ENCODE assay signal across 9 cellular contexts in genomic region chr11:117072517-117073218, GRCh38. TPM values are rescaled to one million over a fixed set of nuclear protein-coding genes. Genes with fewer than 3 reads are reported as not detected.
A peak's percentile ranks its signal among the peaks of the same experiment; 100 is the strongest.
DNase-seq lines count a peak whose midpoint lies in the region; ATAC-seq, FAIRE-seq and TF ChIP-seq lines count a peak whose summit lies in the region.
"Had no signal": no experiment of that assay in that cellular context is flagged by ENCODE, and none has a peak within 500 bp of the region (broad histone marks: within the 10 kb centered on the region; RNA-seq: fewer than 3 reads in every experiment).

No MANE protein-coding gene starts in this region.

- H3K4me1 ChIP-seq in Panc1 (ENCODE audit: control insufficient read depth, insufficient read depth, low read length), result peaks cover 42% of the 10 kb centered on the region
- peaks cover 0 to 11% (median 4%) of the 10 kb centered on the region in 4 experiments; a peak in 5 of 7 replicates for H3K4me1 ChIP-seq in H1 (replicated peaks in 1 of 4; ENCODE audit: control insufficient read depth in 3 of 4, insufficient read depth in 4 of 4, low read length in 3 of 4)
- H3K4me1 ChIP-seq in osteoblast (ENCODE audit: insufficient read depth, low read length), result peaks cover 35% of the 10 kb centered on the region
- peaks cover 0 to 48% (median 38%) of the 10 kb centered on the region in 4 donors for H3K4me1 ChIP-seq in tibial artery

- no peak for FAIRE-seq in H1 (lab: Jason Lieb, UNC)

- H3K4me2 ChIP-seq in H1 (ENCODE audit: insufficient read depth in 1 of 2, low read depth in 2 of 2, low read length in 2 of 2) (no peak overlapping the region), osteoblast (ENCODE audit: insufficient read depth, low read length) (peak overlapping the region; percentile 56)

- TF ChIP-seq POLR2A in H1 (IDR thresholded peaks at IDR 0.05; ENCODE audit: control extremely low read depth in 1 of 2, low read depth in 2 of 2, low read length in 2 of 2), result no peak

- POLR2A ChIA-PET in Panc1 (lab: Charles Lee), result interaction anchor here (0.6 kb wide), 1 partner anchor 186 kb away, joined by 3 read pairs; no protein-coding TSS in a partner anchor
- POLR2A ChIA-PET in H1 (lab: Charles Lee; ENCODE audit: partially characterized antibody), result interaction anchor here (1.5 kb wide), 1 partner anchor 10 kb away, joined by 3 read pairs; no protein-coding TSS in a partner anchor

- no peaks in the 10 kb centered on the region for H3K9me3 Mint-ChIP-seq in activated T-cell treated with anti-CD3 and anti-CD28 coated beads, Interleukin-2, amount 50 U/mL, for 72 hours
- H3K9me3 Mint-ChIP-seq: activated naive CD8-positive, alpha-beta T cell treated with anti-CD3 and anti-CD28 coated beads, Interleukin-2, amount 10 ng/mL, durations not matched to agents 7 days and 5 days had no signal

- peak; percentile 69 to 73 for ATAC-seq in activated T-cell treated with anti-CD3 and anti-CD28 coated beads, Interleukin-2, amount 50 U/mL, for 72 hours (replicated peaks in 1 of 2)
- peak; percentile 89 for ATAC-seq in Panc1
- ATAC-seq in GM21717 (IDR thresholded peaks at IDR 0.05; ENCODE audit: unreplicated experiment), result no peak
- no peak for ATAC-seq in HG02763 (IDR thresholded peaks at IDR 0.05; ENCODE audit: unreplicated experiment)

- peaks cover 3% of the 10 kb centered on the region; the same call in 1 of the 2 replicates for H3K79me1 ChIP-seq in H1 (ENCODE audit: low read depth, low read length)

- H2BK120ac ChIP-seq in H1 (replicated peaks; ENCODE audit: low read depth, low read length), result no peak overlapping the region

- intact Hi-C loops in Panc1 (cut with micrococcal nuclease; ENCODE audit: unreplicated experiment), result no loop called here
- intact Hi-C loops in tibial artery (cut with DNase I; ENCODE audit: low total_unique reads), result no loop called here

- DNase-seq in activated T-cell treated with anti-CD3 and anti-CD28 coated beads, Interleukin-2, amount 50 U/mL, for 72 hours, result peak; percentile 21 to 34
- no peak for DNase-seq in activated T-cell treated with anti-CD3 and anti-CD28 coated beads, Interleukin-2, amount 50 U/mL, for 48 hours
- DNase-seq in Panc1 (ENCODE audit: low read depth, low spot score) (peak; percentile 91), H1 (ENCODE audit: low read depth in 1 of 2, low spot score in 2 of 2) (no peak), osteoblast (ENCODE audit: insufficient read length, low spot score, missing footprints) (peak; percentile 62), tibial artery (no peak)
- DNase-seq: activated naive CD8-positive, alpha-beta T cell treated with anti-CD3 and anti-CD28 coated beads, Interleukin-2, amount 10 ng/mL, durations not matched to agents 7 days and 5 days had no signal

- H3K14ac ChIP-seq in H1 (ENCODE audit: insufficient read length), result no peak overlapping the region

- H3K23ac ChIP-seq in H1 (ENCODE audit: insufficient read length), result no peak overlapping the region

- TF ChIP-seq CTCF in Panc1 (IDR thresholded peaks at IDR 0.05) (no peak), H1 (IDR thresholded peaks at IDR 0.05; ENCODE audit: control extremely low read depth in 1 of 3, insufficient read depth in 1 of 3, low read depth in 1 of 3, low read length in 3 of 3) (no peak), osteoblast (IDR thresholded peaks at IDR 0.05; ENCODE audit: extremely low read depth, low read depth, low read length) (no peak), tibial artery (IDR thresholded peaks at IDR 0.05) (no peak)

- no peak overlapping the region for H4K91ac ChIP-seq in H1 (replicated peaks; ENCODE audit: insufficient read length, low read length)

- H3K36me3 ChIP-seq in Panc1 (ENCODE audit: control insufficient read depth, insufficient read depth, low read length), result no peaks in the 10 kb centered on the region
- no peaks in the 10 kb centered on the region for H3K36me3 ChIP-seq in H1 (ENCODE audit: control insufficient read depth in 2 of 4, insufficient read depth in 4 of 4, low read length in 3 of 4)
- no peaks in the 10 kb centered on the region for H3K36me3 ChIP-seq in osteoblast (ENCODE audit: insufficient read depth, low read length)
- no peaks in the 10 kb centered on the region for H3K36me3 ChIP-seq in tibial artery

- H3K9ac ChIP-seq in H1 (replicated peaks in 1 of 4; ENCODE audit: extremely low read depth in 1 of 4, low read depth in 3 of 4, low read length in 3 of 4), result no peak overlapping the region

- no peaks in the 10 kb centered on the region for H3K27me3 Mint-ChIP-seq in activated T-cell treated with anti-CD3 and anti-CD28 coated beads, Interleukin-2, amount 50 U/mL, for 72 hours (ENCODE audit: low read depth)
- H3K27me3 Mint-ChIP-seq: activated naive CD8-positive, alpha-beta T cell treated with anti-CD3 and anti-CD28 coated beads, Interleukin-2, amount 10 ng/mL, durations not matched to agents 7 days and 5 days had no signal

- H3K27ac ChIP-seq in Panc1 (ENCODE audit: low read length), result peak overlapping the region; percentile 55
- no peak overlapping the region for H3K27ac ChIP-seq in H1 (ENCODE audit: low read depth, low read length)
- H3K27ac ChIP-seq in osteoblast (ENCODE audit: low read depth, low read length), result peak overlapping the region; percentile 57
- no peak overlapping the region for H3K27ac ChIP-seq in tibial artery

- peaks cover 0 to 1% of the 10 kb centered on the region in 2 donors for H3K36me3 Mint-ChIP-seq in activated T-cell treated with anti-CD3 and anti-CD28 coated beads, Interleukin-2, amount 50 U/mL, for 72 hours (ENCODE audit: insufficient read depth in 2 of 2)

- H2BK15ac ChIP-seq in H1 (ENCODE audit: low read length), result no peak overlapping the region

- no peak overlapping the region for H4K8ac ChIP-seq in H1 (ENCODE audit: extremely low read depth, insufficient read depth, low read length)

- in situ Hi-C loops in Panc1 (cut with HindIII; ENCODE audit: low pct_unique_long_range_greater_than_20kb, low sequenced_read_pairs), result no loop called here

- no peak overlapping the region for H3K4ac ChIP-seq in H1 (replicated peaks; ENCODE audit: insufficient read length, low read depth, low read length)

- H3K18ac ChIP-seq in H1 (ENCODE audit: extremely low read depth, low read length), result no peak overlapping the region

- no peak overlapping the region for H3K4me3 ChIP-seq in Panc1 (ENCODE audit: low read depth in 2 of 2, low read length in 2 of 2)
- no peak overlapping the region for H3K4me3 ChIP-seq in H1 (ENCODE audit: extremely low read depth in 1 of 4, insufficient read depth in 2 of 4, low read depth in 3 of 4, low read length in 4 of 4)
- H3K4me3 ChIP-seq in osteoblast (ENCODE audit: insufficient read depth, low read length), result no peak overlapping the region
- H3K4me3 ChIP-seq in tibial artery, result no peak overlapping the region

- H2BK5ac ChIP-seq in H1 (ENCODE audit: low read depth, low read length), result no peak overlapping the region

- H3K79me2 ChIP-seq in H1 (ENCODE audit: control insufficient read depth in 1 of 2, insufficient read depth in 2 of 2, low read length in 2 of 2) (peaks cover 0 to 85% of the 10 kb centered on the region in 2 experiments; a peak in 3 of 4 replicates), osteoblast (ENCODE audit: insufficient read depth, low read length) (peaks cover 73% of the 10 kb centered on the region)

- H3K4me1 Mint-ChIP-seq in activated T-cell treated with anti-CD3 and anti-CD28 coated beads, Interleukin-2, amount 50 U/mL, for 72 hours (ENCODE audit: low read depth), result peaks cover 52% of the 10 kb centered on the region

- no peak overlapping the region for H2AK5ac ChIP-seq in H1 (ENCODE audit: low read depth, low read length)

- CTCF ChIA-PET in Panc1 (lab: Charles Lee) (no interaction called here), H1 (lab: Charles Lee; ENCODE audit: partially characterized antibody) (no interaction called here)

- H4K5ac ChIP-seq in H1 (ENCODE audit: insufficient read length, low read depth, low read length), result no peak overlapping the region

- TF ChIP-seq RAD21 in H1 (IDR thresholded peaks at IDR 0.05 in 1 of 2, conservative IDR thresholded peaks at IDR 0.05 in 1 of 2; ENCODE audit: low read depth in 2 of 2, low read length in 2 of 2), result no peak

- no peaks in the 10 kb centered on the region for H3K23me2 ChIP-seq in H1 (ENCODE audit: low read depth, low read length)

- H3K27ac Mint-ChIP-seq in activated T-cell treated with anti-CD3 and anti-CD28 coated beads, Interleukin-2, amount 50 U/mL, for 72 hours, result peak overlapping the region; percentile 88
- H3K27ac Mint-ChIP-seq: activated naive CD8-positive, alpha-beta T cell treated with anti-CD3 and anti-CD28 coated beads, Interleukin-2, amount 10 ng/mL, durations not matched to agents 7 days and 5 days had no signal

- H3K9me3 ChIP-seq in Panc1 (ENCODE audit: control insufficient read depth, insufficient read depth, low read depth, low read length) (no peaks in the 10 kb centered on the region), H1 (ENCODE audit: insufficient read depth in 2 of 2, low read depth in 1 of 2, low read length in 1 of 2) (no peaks in the 10 kb centered on the region), osteoblast (ENCODE audit: low read depth, low read length) (no peaks in the 10 kb centered on the region), tibial artery (no peaks in the 10 kb centered on the region)

- H3K27me3 ChIP-seq in Panc1 (ENCODE audit: control insufficient read depth, insufficient read depth, low read length) (no peaks in the 10 kb centered on the region), H1 (replicated peaks in 1 of 4; ENCODE audit: control insufficient read depth in 3 of 4, extremely low read depth in 1 of 4, insufficient read depth in 3 of 4, low read length in 3 of 4) (no peaks in the 10 kb centered on the region), osteoblast (ENCODE audit: insufficient read depth, low read length) (no peaks in the 10 kb centered on the region), tibial artery (no peaks in the 10 kb centered on the region)

- no peak for TF ChIP-seq EP300 in H1 (IDR thresholded peaks at IDR 0.05; ENCODE audit: borderline replicate concordance in 1 of 2, low read depth in 2 of 2, low read length in 2 of 2)

- H2BK12ac ChIP-seq in H1 (ENCODE audit: low read depth, low read length), result no peak overlapping the region

- H4K20me1 ChIP-seq in H1 (replicated peaks in 1 of 2; ENCODE audit: control insufficient read depth in 1 of 2, insufficient read depth in 2 of 2, low read length in 2 of 2) (peaks cover 4 to 5% of the 10 kb centered on the region in 2 experiments), osteoblast (ENCODE audit: insufficient read depth, low read length) (peaks cover 75% of the 10 kb centered on the region)

- WGBS in H1 (ENCODE audit: extremely low coverage in 1 of 2, insufficient coverage in 1 of 2, insufficient read length in 1 of 2, insufficient replicate concordance in 2 of 2, low coverage in 1 of 2, low lambda C conversion rate in 2 of 2, missing lambda C conversion rate in 1 of 2), 2 experiments, result 97% methylated on average over 3 of the region's 3 CpGs; no CpG with 5 or more reads in 1 of the 2 experiments

- BruUV-seq in Panc1 (replicated peaks; lab: Mats Ljungman, UMichigan), result TSS peak; percentile 2

- no peak overlapping the region for H3K56ac ChIP-seq in H1 (replicated peaks; ENCODE audit: insufficient read length, low read depth, low read length)

- H2BK20ac ChIP-seq in H1 (ENCODE audit: low read length), result no peak overlapping the region

- H2AFZ ChIP-seq in H1 (ENCODE audit: low read length), result no peak overlapping the region
- no peak overlapping the region for H2AFZ ChIP-seq in osteoblast (ENCODE audit: low read length)

- peak overlapping the region in 1 of 2 donors; percentile 63 for H3K4me3 Mint-ChIP-seq in activated T-cell treated with anti-CD3 and anti-CD28 coated beads, Interleukin-2, amount 50 U/mL, for 72 hours
- H3K4me3 Mint-ChIP-seq: activated naive CD8-positive, alpha-beta T cell treated with anti-CD3 and anti-CD28 coated beads, Interleukin-2, amount 10 ng/mL, durations not matched to agents 7 days and 5 days had no signal

RNA-seq across cellular contexts. Expression of gene SIK3, which starts 25.6 kb away (rescaled TPM):
- total RNA-seq in activated T-cell treated with anti-CD3 and anti-CD28 coated beads, Interleukin-2, amount 50 U/mL, for 72 hours, result 10 to 100 TPM; 21.4 to 26.3 TPM
- total RNA-seq in Panc1 (2021; ENCODE audit: unreplicated experiment) (39.7 TPM), osteoblast (24.8 and 25.7 TPM in 2 replicates)
- 24.4 TPM for polyA plus RNA-seq in Panc1 (2012; ENCODE audit: insufficient read length)
- 32.1 and 32.6 TPM in 2 replicates for total RNA-seq in H1 (2021; fragmentation: NEBNext Ultra II Directional; extraction: Animal tissue kit (Norgen Biotek cat#: 25700))
- 18.3 and 19.9 TPM in 2 replicates for polyA plus RNA-seq in H1 (2011; rRNA removed)
- polyA plus RNA-seq in H1 (2011; cell fraction: cytosol; rRNA removed), result 12.0 TPM
- 29.2 TPM for polyA plus RNA-seq in H1 (2011; cell fraction: nucleus; rRNA removed)
- 15.5 to 19.3 TPM (median 18.7 TPM) in 4 replicates for polyA plus RNA-seq in H1 (2012, experiment 1 of 2)
- 6.3 TPM for polyA plus RNA-seq in H1 (2012, experiment 2 of 2)
- polyA plus RNA-seq in H1 (2013, experiment 1 of 2), result 10.8 TPM
- 10.3 TPM for polyA plus RNA-seq in H1 (2013, experiment 2 of 2)
- polyA minus RNA-seq in H1 (2011; rRNA and poly(A)+ RNA removed), result 20.9 and 24.9 TPM in 2 replicates
- 19.3 TPM for polyA minus RNA-seq in H1 (2011; cell fraction: cytosol; rRNA and poly(A)+ RNA removed)
- polyA minus RNA-seq in H1 (2011; cell fraction: nucleus; rRNA and poly(A)+ RNA removed), result 42.0 TPM

Comparison
In these comparisons a context has a peak if more than half of its experiments do, and no peak if none do; other contexts are left out.
1. DNase-seq: peak in activated T-cell treated with anti-CD3 and anti-CD28 coated beads, Interleukin-2, amount 50 U/mL, for 72 hours (2 of 2), Panc1 (single experiment) and osteoblast (single experiment); none in activated T-cell treated with anti-CD3 and anti-CD28 coated beads, Interleukin-2, amount 50 U/mL, for 48 hours (0 of 2), H1 (0 of 2) and tibial artery (0 of 2).
2. ATAC-seq: peak in activated T-cell treated with anti-CD3 and anti-CD28 coated beads, Interleukin-2, amount 50 U/mL, for 72 hours (2 of 2) and Panc1 (single experiment); none in GM21717 (single experiment) and HG02763 (single experiment).
3. H3K27ac ChIP-seq: peak in Panc1 (single experiment) and osteoblast (single experiment); none in H1 (single experiment) and tibial artery (0 of 2).